In genomic region chr1:12435639-12436344, GRCh38 we compare ENCODE assay signal across 8 cellular contexts.
A peak's percentile ranks its signal among the peaks of the same experiment; 100 is the strongest.
DNase-seq lines count a peak whose midpoint lies in the region; ATAC-seq and TF ChIP-seq lines count a peak whose summit lies in the region.

No MANE protein-coding gene starts in this region.

- peaks cover 78 to 85% (median 84%) of the 10 kb centered on the region in 3 donors for H3K4me1 Mint-ChIP-seq in T-cell
- peaks cover 67% of the 10 kb centered on the region for H3K4me1 Mint-ChIP-seq in stimulated activated memory B cell treated with anti-CD40 and anti-IgM and Interleukin-4, amounts not matched to agents 10 μg/mL and 1 μg/mL and 100 μg/mL, for 72 hours

- H3K27me3 Mint-ChIP-seq in T-cell, result no peaks in the 10 kb centered on the region
- no peaks in the 10 kb centered on the region for H3K27me3 Mint-ChIP-seq in stimulated activated memory B cell treated with anti-CD40 and anti-IgM and Interleukin-4, amounts not matched to agents 10 μg/mL and 1 μg/mL and 100 μg/mL, for 72 hours

- H3K36me3 Mint-ChIP-seq in T-cell, result peaks cover 19% of the 10 kb centered on the region
- H3K36me3 Mint-ChIP-seq in stimulated activated memory B cell treated with anti-CD40 and anti-IgM and Interleukin-4, amounts not matched to agents 10 μg/mL and 1 μg/mL and 100 μg/mL, for 72 hours, result peaks cover 57% of the 10 kb centered on the region

- ATAC-seq in GM18519 (IDR thresholded peaks at IDR 0.05; ENCODE audit: low FRiP score, unreplicated experiment) (peak; percentile 67), HG02759 (IDR thresholded peaks at IDR 0.05; ENCODE audit: unreplicated experiment) (peak; percentile 66), T-cell (replicated peaks in 1 of 4) (peak; percentile 30 to 60 (median 52))
- ATAC-seq in stimulated activated memory B cell treated with anti-CD40 and anti-IgM and Interleukin-4, amounts not matched to agents 10 μg/mL and 1 μg/mL and 100 μg/mL, for 72 hours, result peak; percentile 85

- TF ChIP-seq CTCF in fibroblast of pulmonary artery (IDR thresholded peaks at IDR 0.05; ENCODE audit: low read length, missing control alignments), result no peak

- H3K4me3 ChIP-seq in fibroblast of pulmonary artery (replicated peaks; ENCODE audit: low read depth, low read length), result no peak overlapping the region

- DNase-seq in T-cell (no peak), fibroblast of pulmonary artery (ENCODE audit: low read depth) (peak; percentile 58), glomerular visceral epithelial cell (ENCODE audit: extremely low spot score) (no peak), DMS153 treated with DMSO at 0.1 percent for 48 hours (lab: John Stamatoyannopoulos, UW; ENCODE audit: unreplicated experiment) (no peak), hepatic stellate cell (ENCODE audit: low spot score) (no peak)

- H3K27ac Mint-ChIP-seq in T-cell, result peak overlapping the region; percentile 89 to 95
- H3K27ac Mint-ChIP-seq in stimulated activated memory B cell treated with anti-CD40 and anti-IgM and Interleukin-4, amounts not matched to agents 10 μg/mL and 1 μg/mL and 100 μg/mL, for 72 hours, result peak overlapping the region; percentile 98

- peak overlapping the region in 2 of 3 donors; percentile 1 to 67 for H3K4me3 Mint-ChIP-seq in T-cell
- peak overlapping the region; percentile 52 for H3K4me3 Mint-ChIP-seq in stimulated activated memory B cell treated with anti-CD40 and anti-IgM and Interleukin-4, amounts not matched to agents 10 μg/mL and 1 μg/mL and 100 μg/mL, for 72 hours

- peaks cover 0 to 8% (median 0%) of the 10 kb centered on the region in 3 donors for H3K9me3 Mint-ChIP-seq in T-cell
- no peaks in the 10 kb centered on the region for H3K9me3 Mint-ChIP-seq in stimulated activated memory B cell treated with anti-CD40 and anti-IgM and Interleukin-4, amounts not matched to agents 10 μg/mL and 1 μg/mL and 100 μg/mL, for 72 hours

- CTCF ChIA-PET in T-cell (lab: Charles Lee), result interaction anchor here in 1 of 2 donors (0.6 kb wide), 1 partner anchor 77 kb away, joined by 3 read pairs; no protein-coding TSS in a partner anchor

- POLR2A ChIA-PET in T-cell (lab: Charles Lee), result interaction anchor here in 1 of 2 donors (0.6 kb wide), 1 partner anchor 14 kb away, joined by 4 read pairs; no protein-coding TSS in a partner anchor
